19 cellular contexts compared by ENCODE assay signal in the genomic region with DNA sequence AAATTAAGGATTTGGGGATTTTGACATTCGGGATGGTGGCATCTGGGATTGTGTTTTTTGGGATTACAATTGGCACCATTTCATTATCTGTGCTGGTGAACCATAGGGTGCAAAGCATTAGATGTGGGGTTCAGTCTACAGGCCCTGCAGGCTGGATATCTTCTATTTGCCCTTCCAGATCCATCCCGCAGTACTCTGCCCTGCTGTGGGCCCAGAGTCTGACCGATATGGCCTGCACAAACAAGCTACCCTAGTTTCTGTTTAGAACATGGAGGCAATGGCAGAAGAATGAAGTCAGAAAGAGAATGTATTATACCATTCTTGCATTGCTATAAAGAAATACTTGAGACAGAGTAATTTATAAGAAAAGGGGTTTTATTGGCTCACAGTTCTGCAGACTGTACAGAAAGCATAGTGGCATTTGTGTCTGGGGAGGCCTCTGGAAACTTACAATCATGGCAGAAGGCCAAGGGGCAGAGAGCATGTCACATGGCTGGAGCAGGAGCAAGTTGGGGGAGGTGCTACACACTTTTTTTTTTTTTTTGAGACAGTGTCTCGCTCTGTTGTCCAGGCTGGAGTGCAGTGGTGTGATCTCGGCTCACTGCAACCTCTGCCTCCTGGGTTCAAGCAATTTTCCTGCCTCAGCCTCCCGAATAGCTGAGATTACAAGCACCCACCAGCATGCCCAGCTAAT.
"Had no signal": no experiment of that assay in that cellular context is flagged by ENCODE, and none has a peak within 500 bp of the region (broad histone marks: within the 10 kb centered on the region; RNA-seq: fewer than 3 reads in every experiment).

No MANE protein-coding gene starts in this region.

- H3K27me3 ChIP-seq: adrenal gland, breast epithelium, tibial artery had no signal

- DNase-seq: activated CD8-positive, alpha-beta memory T cell treated with anti-CD3 and anti-CD28 coated beads for 24 hours; activated CD8-positive, alpha-beta memory T cell treated with anti-CD3 and anti-CD28 coated beads, Interleukin-2, amount 50 U/mL, for 48 hours; activated effector memory CD4-positive, alpha-beta T cell treated with anti-CD3 and anti-CD28 coated beads, Interleukin-2, amount 50 U/mL, for 16 hours; activated naive CD4-positive, alpha-beta T cell treated with anti-CD3 and anti-CD28 coated beads, Interleukin-2, amount 50 U/mL, for 16 hours; activated T-cell treated with anti-CD3 and anti-CD28 coated beads, Interleukin-2, amount 50 U/mL, for 48 hours; cortex of kidney; immature natural killer cell; kidney glomerular epithelial cell; nephron progenitor cell; nucleus accumbens; stimulated activated CD4-positive, alpha-beta T cell treated with anti-CD3 and anti-CD28 coated beads, Interleukin-12 subunit alpha, Interleukin-12 subunit beta, amount 100 ng/mL, for 4 hours; stimulated activated CD4-positive, alpha-beta T cell treated with anti-CD3 and anti-CD28 coated beads, Interleukin-1b, Interleukin-23, amount 100 ng/mL, for 48 hours; stimulated activated naive CD8-positive, alpha-beta T cell treated with anti-CD3 and anti-CD28 coated beads, Interleukin-15, Interleukin-2, amounts not matched to agents 100 U/mL and 50 U/mL, for 24 hours; substantia nigra; T-cell; tibial artery had no signal

- H3K4me3 ChIP-seq: adrenal gland, breast epithelium, tibial artery had no signal

- H3K9me3 ChIP-seq: adrenal gland, tibial artery had no signal

- H3K4me1 ChIP-seq: breast epithelium, tibial artery had no signal

- H3K27ac ChIP-seq: adrenal gland, breast epithelium, tibial artery had no signal

- ATAC-seq: activated CD4-positive, CD25-positive, alpha-beta regulatory T cell treated with anti-CD3 and anti-CD28 coated beads, Interleukin-2, amount 50 U/mL, for 24 hours; stimulated activated naive CD8-positive, alpha-beta T cell treated with anti-CD3 and anti-CD28 coated beads, Interleukin-15, Interleukin-2, amounts not matched to agents 100 U/mL and 50 U/mL, for 24 hours; T-cell had no signal

- H3K36me3 ChIP-seq: adrenal gland, breast epithelium, tibial artery had no signal
